15 cellular contexts compared by ENCODE assay signal in the genomic region with DNA sequence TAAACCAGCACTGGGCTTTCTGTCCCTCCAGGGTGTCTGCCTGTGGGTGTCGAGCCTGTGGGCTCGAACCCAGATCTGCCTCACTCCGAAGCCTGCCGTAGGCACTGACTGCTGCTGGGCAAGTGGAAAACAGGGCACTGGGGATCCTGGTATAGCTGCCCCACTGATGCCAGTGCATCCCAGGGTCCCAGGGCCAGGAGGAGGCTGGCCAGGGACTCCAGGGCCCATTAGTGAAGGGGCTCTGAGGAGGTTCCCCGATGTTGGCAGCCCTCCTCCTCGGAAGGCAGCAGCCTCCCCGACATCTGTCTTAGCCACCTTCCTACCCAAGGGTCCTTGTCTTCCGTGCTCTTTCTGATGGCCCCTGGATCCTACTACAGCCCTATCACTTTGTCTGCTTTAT.
DNase-seq lines count a peak whose midpoint lies in the region; ATAC-seq and TF ChIP-seq lines count a peak whose summit lies in the region.
"Had no signal": no experiment of that assay in that cellular context is flagged by ENCODE, and none has a peak within 500 bp of the region (broad histone marks: within the 10 kb centered on the region; RNA-seq: fewer than 3 reads in every experiment).

No MANE protein-coding gene starts in this region.

- POLR2A ChIA-PET in PC-3 (lab: Charles Lee; ENCODE audit: unreplicated experiment): no interaction called here

- H3K4me3 ChIP-seq in PC-3 (ENCODE audit: low read length) (no peak overlapping the region), mesenchymal stem cell (ENCODE audit: insufficient read depth in 1 of 2, low read depth in 1 of 2, low read length in 2 of 2) (no peak overlapping the region), spleen (no peak overlapping the region), Karpas-422 (ENCODE audit: low read length) (no peak overlapping the region), stomach (no peak overlapping the region)
- H3K4me3 ChIP-seq: GM23248 had no signal

- intact Hi-C loops in PC-3 (cut with micrococcal nuclease): no loop called here
- intact Hi-C loops in spleen (cut with DNase I; ENCODE audit: low total_unique reads): no loop called here
- intact Hi-C loops in stomach (cut with DNase I; ENCODE audit: low total_unique reads): no loop called here

- peak overlapping the region; percentile 3 for H2BK15ac ChIP-seq in mesenchymal stem cell (ENCODE audit: low read depth, poor library complexity, severe bottlenecking)

- no peaks in the 10 kb centered on the region for H3F3A ChIP-seq in PC-3 (ENCODE audit: low read length, unreplicated experiment)

- H3K9ac ChIP-seq in PC-3 (ENCODE audit: low read length): peak overlapping the region; percentile 72
- H3K9ac ChIP-seq in mesenchymal stem cell (ENCODE audit: low read length): no peak overlapping the region
- H3K9ac ChIP-seq in Karpas-422 (ENCODE audit: low read length): no peak overlapping the region
- H3K9ac ChIP-seq: GM23248 had no signal

- ATAC-seq in PC-3: no peak
- ATAC-seq: CD8-positive, alpha-beta T cell had no signal

- no peaks in the 10 kb centered on the region for H3K9me2 ChIP-seq in PC-3 (replicated peaks; ENCODE audit: low read length)
- no peaks in the 10 kb centered on the region for H3K9me2 ChIP-seq in Karpas-422 (replicated peaks; ENCODE audit: insufficient read depth, low read length)

- 82% methylated on average over 7 of the region's 8 CpGs for WGBS in mesenchymal stem cell
- 82 to 94% (median 89%) methylated on average over 4 to 8 of the region's 8 CpGs for WGBS in spleen, 5 donors
- 77 to 92% (median 85%) methylated on average over 4 to 8 of the region's 8 CpGs for whole genome bisulfite sequencing in stomach, 5 donors

- H3K79me2 ChIP-seq in PC-3 (ENCODE audit: low read length) (no peaks in the 10 kb centered on the region), Karpas-422 (ENCODE audit: low read length) (no peaks in the 10 kb centered on the region)

- H2AFZ ChIP-seq in PC-3 (ENCODE audit: low read length): no peak overlapping the region
- H2AFZ ChIP-seq in mesenchymal stem cell (ENCODE audit: low read depth, low read length): no peak overlapping the region
- H2AFZ ChIP-seq in Karpas-422 (ENCODE audit: low read length): no peak overlapping the region
- H2AFZ ChIP-seq: GM23248 had no signal

- H3K36me3 ChIP-seq in PC-3 (ENCODE audit: low read depth, low read length) (no peaks in the 10 kb centered on the region), mesenchymal stem cell (ENCODE audit: control insufficient read depth in 1 of 2, insufficient read depth in 2 of 2, low read depth in 1 of 2, low read length in 2 of 2) (no peaks in the 10 kb centered on the region), spleen (no peaks in the 10 kb centered on the region), Karpas-422 (ENCODE audit: insufficient read depth, low read length) (peaks cover 74% of the 10 kb centered on the region), stomach (no peaks in the 10 kb centered on the region)

- no peak overlapping the region for H2BK120ac ChIP-seq in mesenchymal stem cell (ENCODE audit: low read depth, low read length)

- no peak overlapping the region for H3K14ac ChIP-seq in mesenchymal stem cell (ENCODE audit: low read length in 2 of 2)

- H3K9me3 ChIP-seq in PC-3 (ENCODE audit: low read length) (no peaks in the 10 kb centered on the region), mesenchymal stem cell (ENCODE audit: control insufficient read depth, low read length) (no peaks in the 10 kb centered on the region), spleen (no peaks in the 10 kb centered on the region), Karpas-422 (ENCODE audit: low read length) (no peaks in the 10 kb centered on the region), stomach (no peaks in the 10 kb centered on the region)
- H3K9me3 ChIP-seq: Caco-2 had no signal

- no peak overlapping the region for H3K23ac ChIP-seq in mesenchymal stem cell (ENCODE audit: low read length in 2 of 2)

- BruUV-seq in PC-3 (replicated peaks; lab: Mats Ljungman, UMichigan): no TSS peak

- peaks cover 49% of the 10 kb centered on the region for H3K4me1 ChIP-seq in PC-3 (ENCODE audit: insufficient read depth, low read length)
- peaks cover 2% of the 10 kb centered on the region for H3K4me1 ChIP-seq in mesenchymal stem cell (ENCODE audit: control insufficient read depth, insufficient read depth, low read depth, low read length)
- no peaks in the 10 kb centered on the region for H3K4me1 ChIP-seq in spleen
- H3K4me1 ChIP-seq in Karpas-422 (ENCODE audit: low read length): peaks cover 4% of the 10 kb centered on the region; the same call in 1 of the 2 replicates
- peaks cover 0 to 6% (median 2%) of the 10 kb centered on the region in 4 donors for H3K4me1 ChIP-seq in stomach

- H2AK5ac ChIP-seq in mesenchymal stem cell (ENCODE audit: low read length, severe bottlenecking): no peak overlapping the region

- H3K27me3 ChIP-seq in PC-3 (ENCODE audit: low read length): no peaks in the 10 kb centered on the region
- no peaks in the 10 kb centered on the region for H3K27me3 ChIP-seq in mesenchymal stem cell (ENCODE audit: control insufficient read depth in 1 of 2, insufficient read depth in 1 of 2, low read length in 2 of 2)
- no peaks in the 10 kb centered on the region for H3K27me3 ChIP-seq in spleen (replicated peaks in 1 of 7)
- H3K27me3 ChIP-seq in Karpas-422 (ENCODE audit: low read length): no peaks in the 10 kb centered on the region
- no peaks in the 10 kb centered on the region for H3K27me3 ChIP-seq in stomach

- H3K27ac ChIP-seq in C4-2B (peak overlapping the region; percentile 98), PC-3 (ENCODE audit: low read length) (peak overlapping the region; percentile 94), mesenchymal stem cell (ENCODE audit: low read length, poor library complexity, severe bottlenecking) (no peak overlapping the region), spleen (no peak overlapping the region), Karpas-422 (ENCODE audit: low read length) (no peak overlapping the region), stomach (no peak overlapping the region)
- H3K27ac ChIP-seq: GM23248 had no signal

- no peak for TF ChIP-seq POLR2A in spleen (IDR thresholded peaks at IDR 0.05)
- no peak for TF ChIP-seq POLR2A in stomach (IDR thresholded peaks at IDR 0.05)

- H3K79me1 ChIP-seq in mesenchymal stem cell (replicated peaks; ENCODE audit: low read length, poor library complexity, severe bottlenecking): no peaks in the 10 kb centered on the region

- peak overlapping the region; percentile 68 for H3K4me2 ChIP-seq in PC-3 (ENCODE audit: low read length)
- no peak overlapping the region for H3K4me2 ChIP-seq in mesenchymal stem cell (ENCODE audit: low read length, poor library complexity, severe bottlenecking)
- H3K4me2 ChIP-seq in Karpas-422 (ENCODE audit: low read depth, low read length, poor library complexity, severe bottlenecking): no peak overlapping the region

- DNase-seq in PC-3 (no peak), mesenchymal stem cell (no peak), spleen (peak; percentile 56), Karpas-422 (no peak), stomach (no peak)
- DNase-seq: C1 segment of cervical spinal cord; Caco-2; CD4-positive, CD25-positive, alpha-beta regulatory T cell; CD8-positive, alpha-beta T cell; DMS153; DND-41; GM23248; H7; HCEC 1CT had no signal

- H4K91ac ChIP-seq in mesenchymal stem cell (ENCODE audit: low read length): no peak overlapping the region

- TF ChIP-seq CTCF in C4-2B (conservative IDR thresholded peaks at IDR 0.05) (no peak), PC-3 (conservative IDR thresholded peaks at IDR 0.05; ENCODE audit: low read depth, low read length) (no peak), spleen (IDR thresholded peaks at IDR 0.05 in 8 of 11, conservative IDR thresholded peaks at IDR 0.05 in 3 of 11) (no peak), stomach (IDR thresholded peaks at IDR 0.05) (no peak)

- CTCF ChIA-PET in PC-3 (lab: Charles Lee): no interaction called here

- no peak overlapping the region for H4K8ac ChIP-seq in mesenchymal stem cell (ENCODE audit: low read length)

- no peak overlapping the region for H3K18ac ChIP-seq in mesenchymal stem cell (ENCODE audit: low read depth in 1 of 2, low read length in 2 of 2)

- H4K20me1 ChIP-seq in PC-3 (ENCODE audit: low read length) (no peaks in the 10 kb centered on the region), Karpas-422 (ENCODE audit: insufficient read depth, low read depth, low read length) (no peaks in the 10 kb centered on the region)

- no peak overlapping the region for H3K4ac ChIP-seq in mesenchymal stem cell (ENCODE audit: low read depth in 1 of 2, low read length in 2 of 2)

- no peak overlapping the region for H2BK5ac ChIP-seq in mesenchymal stem cell (ENCODE audit: low read depth, low read length, poor library complexity, severe bottlenecking)

- no peak for TF ChIP-seq EP300 in stomach (IDR thresholded peaks at IDR 0.05)

- no peak overlapping the region for H2BK12ac ChIP-seq in mesenchymal stem cell (ENCODE audit: low read length in 2 of 2)

Comparison
In these comparisons a context has a peak if more than half of its experiments do, and no peak if none do; other contexts are left out.
1. H3K27ac ChIP-seq: peak in C4-2B (single experiment) and PC-3 (single experiment); none in mesenchymal stem cell (single experiment), spleen (0 of 8), Karpas-422 (single experiment) and stomach (0 of 5).